Comparison of ENCODE assay signal across 1 cellular context in the genomic region with DNA sequence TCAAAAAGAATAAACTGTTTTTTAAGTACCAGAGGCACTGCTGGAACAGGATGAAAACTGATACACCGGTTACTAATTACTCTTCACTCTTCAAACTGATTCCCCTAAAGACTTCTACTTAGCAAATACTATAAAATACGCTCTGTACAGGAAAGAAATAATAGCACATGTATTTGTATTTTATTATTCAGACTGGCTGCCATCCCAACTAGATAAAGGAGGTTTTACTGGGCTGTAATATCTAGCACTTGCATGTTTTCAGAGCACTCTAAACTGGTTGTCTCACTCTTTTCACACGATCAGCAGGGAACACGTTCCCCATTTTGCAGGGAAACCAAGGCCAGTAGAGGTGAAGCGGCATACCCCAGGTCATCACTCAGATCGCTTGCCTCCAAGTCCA.
TF ChIP-seq lines count a peak whose summit lies in the region.

No MANE protein-coding gene starts in this region.

TF ChIP-seq in GM12878, 131 proteins besides CTCF, POLR2A, EP300 and RAD21 (continued from another document):
- TF ChIP-seq, protein P1, sequence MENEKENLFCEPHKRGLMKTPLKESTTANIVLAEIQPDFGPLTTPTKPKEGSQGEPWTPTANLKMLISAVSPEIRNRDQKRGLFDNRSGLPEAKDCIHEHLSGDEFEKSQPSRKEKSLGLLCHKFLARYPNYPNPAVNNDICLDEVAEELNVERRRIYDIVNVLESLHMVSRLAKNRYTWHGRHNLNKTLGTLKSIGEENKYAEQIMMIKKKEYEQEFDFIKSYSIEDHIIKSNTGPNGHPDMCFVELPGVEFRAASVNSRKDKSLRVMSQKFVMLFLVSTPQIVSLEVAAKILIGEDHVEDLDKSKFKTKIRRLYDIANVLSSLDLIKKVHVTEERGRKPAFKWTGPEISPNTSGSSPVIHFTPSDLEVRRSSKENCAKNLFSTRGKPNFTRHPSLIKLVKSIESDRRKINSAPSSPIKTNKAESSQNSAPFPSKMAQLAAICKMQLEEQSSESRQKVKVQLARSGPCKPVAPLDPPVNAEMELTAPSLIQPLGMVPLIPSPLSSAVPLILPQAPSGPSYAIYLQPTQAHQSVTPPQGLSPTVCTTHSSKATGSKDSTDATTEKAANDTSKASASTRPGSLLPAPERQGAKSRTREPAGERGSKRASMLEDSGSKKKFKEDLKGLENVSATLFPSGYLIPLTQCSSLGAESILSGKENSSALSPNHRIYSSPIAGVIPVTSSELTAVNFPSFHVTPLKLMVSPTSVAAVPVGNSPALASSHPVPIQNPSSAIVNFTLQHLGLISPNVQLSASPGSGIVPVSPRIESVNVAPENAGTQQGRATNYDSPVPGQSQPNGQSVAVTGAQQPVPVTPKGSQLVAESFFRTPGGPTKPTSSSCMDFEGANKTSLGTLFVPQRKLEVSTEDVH (IDR thresholded peaks at IDR 0.05; ENCODE audit: low read depth, partially characterized antibody): no peak
- no peak for TF ChIP-seq BMI1 (IDR thresholded peaks at IDR 0.05; ENCODE audit: borderline replicate concordance)
TF ChIP-seq in GM12878: peak in this region for 0.
